ENCODE assay signal across 9 cellular contexts in the genomic region with DNA sequence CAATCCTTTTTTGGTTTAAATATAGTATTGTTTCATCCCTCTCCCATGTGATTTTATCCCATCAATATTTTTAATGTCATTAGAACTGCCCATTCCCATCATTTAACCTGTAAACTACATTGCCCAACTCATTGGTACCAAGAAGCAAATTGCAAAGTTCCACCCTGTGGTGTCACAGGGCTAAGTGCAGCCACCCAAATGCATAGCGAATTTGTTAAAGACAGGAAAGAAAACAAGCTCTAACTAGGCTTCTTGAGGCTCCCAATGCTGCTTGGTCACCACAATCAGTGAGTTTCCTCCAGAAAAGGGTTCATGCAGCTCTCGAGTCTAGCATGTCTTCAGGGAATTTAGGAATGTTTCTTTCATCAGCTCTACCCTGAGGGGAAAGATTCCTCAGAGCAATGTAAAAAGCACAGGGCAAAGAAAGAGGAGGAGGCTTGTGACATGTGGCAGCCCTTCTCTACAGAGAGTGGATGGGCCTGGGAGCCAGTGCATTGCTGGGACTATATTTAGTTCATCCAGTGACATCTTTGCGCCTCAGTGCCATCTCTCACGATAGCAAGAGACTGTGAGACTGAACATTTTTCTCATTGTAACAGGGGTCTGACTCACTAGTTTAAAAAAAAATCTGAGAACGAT. TPM values are rescaled to one million over a fixed set of nuclear protein-coding genes. Genes with fewer than 3 reads are reported as not detected.
DNase-seq lines count a peak whose midpoint lies in the region; ATAC-seq and TF ChIP-seq lines count a peak whose summit lies in the region.
"Had no signal": no experiment of that assay in that cellular context is flagged by ENCODE, and none has a peak within 500 bp of the region (broad histone marks: within the 10 kb centered on the region; RNA-seq: fewer than 3 reads in every experiment).

No MANE protein-coding gene starts in this region.

- no peaks in the 10 kb centered on the region for H3K9me3 ChIP-seq in osteoblast (ENCODE audit: low read depth, low read length)
- H3K9me3 ChIP-seq: breast epithelium had no signal

- H3K36me3 ChIP-seq in osteoblast (ENCODE audit: insufficient read depth, low read length) = no peaks in the 10 kb centered on the region
- H3K36me3 ChIP-seq: breast epithelium had no signal

- no peaks in the 10 kb centered on the region for H3K27me3 ChIP-seq in osteoblast (ENCODE audit: insufficient read depth, low read length)
- H3K27me3 ChIP-seq: breast epithelium had no signal

- H3K4me1 ChIP-seq in osteoblast (ENCODE audit: insufficient read depth, low read length) = peaks cover 40% of the 10 kb centered on the region
- H3K4me1 ChIP-seq: breast epithelium had no signal

- H3K4me2 ChIP-seq in osteoblast (ENCODE audit: insufficient read depth, low read length) = peak overlapping the region; percentile 49

- peak; percentile 81 for DNase-seq in amniotic stem cell (lab: John Stamatoyannopoulos, UW)
- peak; percentile 38 for DNase-seq in osteoblast (ENCODE audit: insufficient read length, low spot score, missing footprints)
- DNase-seq in NCI-H524 treated with DMSO at 0.1 percent for 48 hours (lab: John Stamatoyannopoulos, UW) = no peak
- DNase-seq in Kasumi-1 (lab: John Stamatoyannopoulos, UW) = no peak
- no peak for DNase-seq in cortex of kidney (lab: John Stamatoyannopoulos, UW)
- no peak for DNase-seq in DMS53 (lab: John Stamatoyannopoulos, UW)

- H3K4me3 ChIP-seq in GM08714 (ENCODE audit: low read length) = peak overlapping the region; percentile 29; the same call in 1 of the 2 replicates
- H3K4me3 ChIP-seq in osteoblast (ENCODE audit: insufficient read depth, low read length) = no peak overlapping the region

- peak overlapping the region; percentile 98 for H3K27ac ChIP-seq in osteoblast (ENCODE audit: low read depth, low read length)

- no peaks in the 10 kb centered on the region for H3K79me2 ChIP-seq in osteoblast (ENCODE audit: insufficient read depth, low read length)

- peak; percentile 31 for ATAC-seq in HG02938 (IDR thresholded peaks at IDR 0.05; ENCODE audit: unreplicated experiment)

- TF ChIP-seq CTCF in osteoblast (IDR thresholded peaks at IDR 0.05; ENCODE audit: extremely low read depth, low read depth, low read length) = no peak

- H4K20me1 ChIP-seq in osteoblast (ENCODE audit: insufficient read depth, low read length) = no peaks in the 10 kb centered on the region

- H2AFZ ChIP-seq in osteoblast (ENCODE audit: low read length) = peak overlapping the region; percentile 5

RNA-seq across cellular contexts. Expression of gene CAV1, which starts 58.1 kb away (rescaled TPM):
- 291 and 337 TPM in 2 replicates for total RNA-seq in osteoblast

Comparison
In these comparisons a context has a peak if more than half of its experiments do, and no peak if none do; other contexts are left out.
1. DNase-seq: peak in amniotic stem cell (single experiment) and osteoblast (single experiment); none in NCI-H524 treated with DMSO at 0.1 percent for 48 hours (single experiment), Kasumi-1 (0 of 2), cortex of kidney (single experiment) and DMS53 (single experiment).